Comparison of ENCODE assay signal across 11 cellular contexts in the genomic region with DNA sequence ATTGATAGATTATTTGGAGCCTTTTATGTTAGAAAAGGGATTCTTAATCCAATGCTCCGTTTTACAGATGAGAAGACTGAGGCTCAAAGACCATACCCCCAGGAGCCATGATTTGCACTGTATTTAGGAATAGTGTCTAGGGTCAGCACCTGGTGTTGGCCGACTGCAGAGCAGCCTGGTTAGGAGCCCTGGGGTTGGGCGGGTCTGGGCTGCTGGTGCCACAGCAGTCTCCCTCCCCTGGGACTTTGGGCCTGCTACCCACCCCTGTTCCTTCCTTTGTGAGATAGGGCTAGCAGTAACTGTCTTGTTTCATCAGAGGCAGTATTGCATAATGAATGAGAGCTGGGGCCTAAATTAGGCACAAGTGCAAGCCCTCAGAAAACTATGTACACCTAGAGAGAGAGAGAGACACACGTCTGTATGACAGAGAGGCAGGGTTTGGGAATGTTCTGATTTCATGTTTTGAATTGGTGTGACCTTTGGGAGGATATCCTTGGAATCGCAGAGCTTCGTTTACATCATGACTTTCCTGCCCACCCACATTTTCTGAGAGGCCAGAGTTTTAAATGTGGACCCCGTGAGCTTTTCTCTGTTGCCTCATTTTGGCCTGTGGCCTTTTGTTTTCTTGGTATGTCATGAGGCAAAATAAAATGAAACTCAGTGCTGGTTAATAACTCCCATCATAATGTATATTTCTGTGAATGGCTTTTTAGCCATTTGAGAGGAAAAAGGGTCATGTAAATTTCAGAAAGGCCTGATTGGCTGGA.
A peak's percentile ranks its signal among the peaks of the same experiment; 100 is the strongest.
DNase-seq lines count a peak whose midpoint lies in the region; ATAC-seq, FAIRE-seq and TF ChIP-seq lines count a peak whose summit lies in the region.
"Had no signal": no experiment of that assay in that cellular context is flagged by ENCODE, and none has a peak within 500 bp of the region (broad histone marks: within the 10 kb centered on the region; RNA-seq: fewer than 3 reads in every experiment).

No MANE protein-coding gene starts in this region.

- no peaks in the 10 kb centered on the region for H3K9me3 Mint-ChIP-seq in MCF 10A (ENCODE audit: unreplicated experiment)
- H3K9me3 Mint-ChIP-seq in stimulated activated naive B cell treated with anti-CD40 and anti-IgM and Interleukin-4, amounts not matched to agents 10 μg/mL and 1 μg/mL and 100 μg/mL, for 72 hours: no peaks in the 10 kb centered on the region

- ATAC-seq in HepG2 (peak; percentile 86), HG02938 (IDR thresholded peaks at IDR 0.05; ENCODE audit: unreplicated experiment) (no peak)
- no peak for ATAC-seq in stimulated activated naive B cell treated with anti-CD40 and anti-IgM and Interleukin-4, amounts not matched to agents 10 μg/mL and 1 μg/mL and 100 μg/mL, for 72 hours (replicated peaks)

- no peaks in the 10 kb centered on the region for H3K27me3 ChIP-seq in mammary epithelial cell (ENCODE audit: insufficient read depth, low read length)
- no peaks in the 10 kb centered on the region for H3K27me3 ChIP-seq in HepG2 (ENCODE audit: control insufficient read depth in 1 of 2, insufficient read depth in 2 of 2, low read length in 2 of 2)
- H3K27me3 ChIP-seq in effector memory CD4-positive, alpha-beta T cell (replicated peaks; ENCODE audit: control insufficient read depth, insufficient read depth, low read length, poor library complexity, severe bottlenecking): no peaks in the 10 kb centered on the region

- H3K4me2 ChIP-seq in mammary epithelial cell (ENCODE audit: insufficient read depth, low read depth, low read length) (no peak overlapping the region), HepG2 (ENCODE audit: low read depth, low read length) (peak overlapping the region; percentile 31)
- H3K4me2 ChIP-seq: SK-N-SH had no signal

- 99% methylated on average over 7 of the region's 7 CpGs for WGBS in mammary epithelial cell (ENCODE audit: low coverage, missing lambda C conversion rate)
- 4% methylated on average over 5 of the region's 7 CpGs for WGBS in HepG2 (ENCODE audit: low lambda C conversion rate)

- TF ChIP-seq POLR2A in HepG2 (IDR thresholded peaks at IDR 0.05; ENCODE audit: insufficient read depth in 1 of 2, low read depth in 2 of 2, low read length in 2 of 2): no peak

- no peak overlapping the region for H2AFZ ChIP-seq in mammary epithelial cell (ENCODE audit: low read depth, low read length)
- H2AFZ ChIP-seq in HepG2 (ENCODE audit: low read length): no peak overlapping the region

- DNase-seq in MCF 10A (ENCODE audit: unreplicated experiment) (peak; percentile 47), mammary epithelial cell (no peak), amniotic epithelial cell (ENCODE audit: low read depth) (peak; percentile 45), HepG2 (ENCODE audit: low spot score) (peak; percentile 91), NCI-H146 (lab: John Stamatoyannopoulos, UW) (no peak)
- no peak for DNase-seq in effector memory CD4-positive, alpha-beta T cell
- DNase-seq in stimulated activated naive B cell treated with anti-CD40 and anti-IgM and Interleukin-4, amounts not matched to agents 10 μg/mL and 1 μg/mL and 100 μg/mL, for 72 hours: no peak
- DNase-seq: activated T-cell treated with anti-CD3 and anti-CD28 coated beads, Interleukin-2, amount 50 U/mL, for 1 hour; KBM-7; SK-N-SH had no signal

- TF ChIP-seq CTCF in MCF 10A (IDR thresholded peaks at IDR 0.05; ENCODE audit: unreplicated experiment): no peak
- no peak for TF ChIP-seq CTCF in mammary epithelial cell (conservative IDR thresholded peaks at IDR 0.05 in 1 of 2, IDR thresholded peaks at IDR 0.05 in 1 of 2; ENCODE audit: extremely low read depth in 1 of 2, insufficient read depth in 1 of 2, low read depth in 1 of 2, low read length in 2 of 2)
- TF ChIP-seq CTCF in HepG2 (CRISPR knock-in tag; IDR thresholded peaks at IDR 0.05): peak; percentile 70

- CTCF ChIA-PET in MCF 10A (lab: Yijun Ruan, JAX): interaction anchor here (0.7 to 1.8 kb wide), 6 partner anchors 9 to 688 kb away, joined by 3 to 12 read pairs (median 4); no protein-coding TSS in a partner anchor
- CTCF ChIA-PET in mammary epithelial cell (lab: Charles Lee; ENCODE audit: low non-redundant PET): no interaction called here
- CTCF ChIA-PET in HepG2 (lab: Yijun Ruan, JAX; ENCODE audit: low intra/inter-chr PET ratio, low total read pairs): no interaction called here

- in situ Hi-C loops in mammary epithelial cell (cut with MboI; ENCODE audit: low sequenced_read_pairs in 2 of 2) (no loop called here), HepG2 (cut with HindIII; ENCODE audit: extremely low pct_ligation_motif_present, low pct_unique_long_range_greater_than_20kb) (loop anchor here (25.0 kb wide), 1 partner anchor 240 kb away; no protein-coding TSS in a partner anchor)

- no peaks in the 10 kb centered on the region for H3K36me3 Mint-ChIP-seq in MCF 10A (ENCODE audit: insufficient read depth, unreplicated experiment)
- peaks cover 52 to 65% of the 10 kb centered on the region in 2 donors for H3K36me3 Mint-ChIP-seq in stimulated activated naive B cell treated with anti-CD40 and anti-IgM and Interleukin-4, amounts not matched to agents 10 μg/mL and 1 μg/mL and 100 μg/mL, for 72 hours

- no TSS peak for BruUV-seq in MCF 10A (replicated peaks; lab: Mats Ljungman, UMichigan)
- no TSS peak for BruUV-seq in mammary epithelial cell (replicated peaks; lab: Mats Ljungman, UMichigan)
- no TSS peak for BruUV-seq in HepG2 (replicated peaks; lab: Mats Ljungman, UMichigan)

- H3K4me3 ChIP-seq in mammary epithelial cell (replicated peaks in 1 of 3; ENCODE audit: insufficient read depth in 1 of 3, low read depth in 2 of 3, low read length in 3 of 3) (no peak overlapping the region), HepG2 (replicated peaks in 1 of 3; ENCODE audit: insufficient read depth in 1 of 3, low read depth in 2 of 3, low read length in 3 of 3) (no peak overlapping the region)
- H3K4me3 ChIP-seq in effector memory CD4-positive, alpha-beta T cell (ENCODE audit: insufficient read depth, low read depth, low read length, poor library complexity, severe bottlenecking): no peak overlapping the region

- no peak overlapping the region for H3K9ac ChIP-seq in mammary epithelial cell (ENCODE audit: insufficient read depth, low read length)
- peak overlapping the region; percentile 49 for H3K9ac ChIP-seq in HepG2 (ENCODE audit: insufficient read depth, low read depth, low read length)
- H3K9ac ChIP-seq: SK-N-SH had no signal

- no peak overlapping the region for H3K27ac ChIP-seq in mammary epithelial cell (ENCODE audit: insufficient read depth, low read depth, low read length)
- peak overlapping the region; percentile 97 for H3K27ac ChIP-seq in HepG2 (ENCODE audit: extremely low read length, insufficient read depth, low read length)
- no peak overlapping the region for H3K27ac ChIP-seq in effector memory CD4-positive, alpha-beta T cell (ENCODE audit: insufficient read depth, low read length, poor library complexity, severe bottlenecking)

- FAIRE-seq in HepG2 (lab: Jason Lieb, UNC): peak; percentile 97

- H3K4me1 ChIP-seq in mammary epithelial cell (ENCODE audit: insufficient read depth, low read length): peaks cover 6% of the 10 kb centered on the region
- H3K4me1 ChIP-seq in HepG2 (ENCODE audit: insufficient read depth, low read length): peaks cover 82% of the 10 kb centered on the region
- no peaks in the 10 kb centered on the region for H3K4me1 ChIP-seq in effector memory CD4-positive, alpha-beta T cell (ENCODE audit: control insufficient read depth, insufficient read depth, low read length, poor library complexity, severe bottlenecking)

- H3K27ac Mint-ChIP-seq in MCF 10A (ENCODE audit: low read depth, unreplicated experiment): peak overlapping the region; percentile 49
- no peak overlapping the region for H3K27ac Mint-ChIP-seq in stimulated activated naive B cell treated with anti-CD40 and anti-IgM and Interleukin-4, amounts not matched to agents 10 μg/mL and 1 μg/mL and 100 μg/mL, for 72 hours

- no peaks in the 10 kb centered on the region for H3K36me3 ChIP-seq in mammary epithelial cell (ENCODE audit: insufficient read depth, low read length)
- peaks cover 6% of the 10 kb centered on the region in 2 experiments; a peak in 2 of 5 replicates for H3K36me3 ChIP-seq in HepG2 (replicated peaks in 1 of 2; ENCODE audit: control insufficient read depth in 1 of 2, insufficient read depth in 2 of 2, low read length in 2 of 2)
- peaks cover 7% of the 10 kb centered on the region for H3K36me3 ChIP-seq in effector memory CD4-positive, alpha-beta T cell (ENCODE audit: control insufficient read depth, insufficient read depth, low read length)

- H3K79me2 ChIP-seq in mammary epithelial cell (ENCODE audit: insufficient read depth, low read length): no peaks in the 10 kb centered on the region
- H3K79me2 ChIP-seq in HepG2 (ENCODE audit: insufficient read depth, low read length): no peaks in the 10 kb centered on the region

- TF ChIP-seq EP300 in HepG2 (IDR thresholded peaks at IDR 0.05; ENCODE audit: low read depth in 2 of 2, low read length in 2 of 2): peak in 1 of 2 experiments; percentile 85; a peak in 2 of 4 replicates
- TF ChIP-seq EP300 in HepG2 (CRISPR knock-in tag; IDR thresholded peaks at IDR 0.05; ENCODE audit: borderline replicate concordance): peak; percentile 76

- dilution Hi-C loops in mammary epithelial cell (cut with HindIII; ENCODE audit: low sequenced_read_pairs): no loop called here

- TF ChIP-seq RAD21 in HepG2 (CRISPR knock-in tag; IDR thresholded peaks at IDR 0.05): no peak

- peaks cover 20% of the 10 kb centered on the region for H3K4me1 Mint-ChIP-seq in MCF 10A (ENCODE audit: insufficient read depth, unreplicated experiment)
- H3K4me1 Mint-ChIP-seq in stimulated activated naive B cell treated with anti-CD40 and anti-IgM and Interleukin-4, amounts not matched to agents 10 μg/mL and 1 μg/mL and 100 μg/mL, for 72 hours: peaks cover 43 to 73% of the 10 kb centered on the region in 2 donors

- H3K9me3 ChIP-seq in mammary epithelial cell (replicated peaks; ENCODE audit: insufficient read depth, low read length) (no peaks in the 10 kb centered on the region), HepG2 (ENCODE audit: low read length) (no peaks in the 10 kb centered on the region)
- no peaks in the 10 kb centered on the region for H3K9me3 ChIP-seq in effector memory CD4-positive, alpha-beta T cell (ENCODE audit: control insufficient read depth, low read length)
- H3K9me3 ChIP-seq: SK-N-SH had no signal

- intact Hi-C loops in MCF 10A (cut with micrococcal nuclease) (no loop called here), mammary epithelial cell (cut with micrococcal nuclease) (no loop called here), HepG2 (cut with micrococcal nuclease; ENCODE audit: unreplicated experiment) (loop anchor here (2.0 kb wide), 1 partner anchor 91 kb away; no protein-coding TSS in a partner anchor)

- POLR2A ChIA-PET in MCF 10A (lab: Yijun Ruan, JAX): interaction anchor here (0.7 to 1.2 kb wide), 3 partner anchors 88 to 603 kb away, joined by 3 to 4 read pairs (median 4); no protein-coding TSS in a partner anchor
- POLR2A ChIA-PET in HepG2 (lab: Yijun Ruan, JAX): interaction anchor here (0.9 to 1.2 kb wide), 6 partner anchors 9 to 108 kb away, joined by 3 to 19 read pairs (median 4); no protein-coding TSS in a partner anchor

- H4K20me1 ChIP-seq in mammary epithelial cell (ENCODE audit: insufficient read depth, low read length): no peaks in the 10 kb centered on the region
- H4K20me1 ChIP-seq in HepG2 (ENCODE audit: insufficient read depth, low read length): no peaks in the 10 kb centered on the region

- H3K4me3 Mint-ChIP-seq in MCF 10A (ENCODE audit: unreplicated experiment): no peak overlapping the region
- H3K4me3 Mint-ChIP-seq in stimulated activated naive B cell treated with anti-CD40 and anti-IgM and Interleukin-4, amounts not matched to agents 10 μg/mL and 1 μg/mL and 100 μg/mL, for 72 hours: no peak overlapping the region

- H3K27me3 Mint-ChIP-seq in MCF 10A (ENCODE audit: insufficient read depth, unreplicated experiment): no peaks in the 10 kb centered on the region
- H3K27me3 Mint-ChIP-seq in stimulated activated naive B cell treated with anti-CD40 and anti-IgM and Interleukin-4, amounts not matched to agents 10 μg/mL and 1 μg/mL and 100 μg/mL, for 72 hours: no peaks in the 10 kb centered on the region

Comparison
In these comparisons a context has a peak if more than half of its experiments do, and no peak if none do; other contexts are left out.
1. DNase-seq: peak in MCF 10A (single experiment), amniotic epithelial cell (single experiment) and HepG2 (single experiment); none in mammary epithelial cell (single experiment), effector memory CD4-positive, alpha-beta T cell (0 of 3), stimulated activated naive B cell treated with anti-CD40 and anti-IgM and Interleukin-4, amounts not matched to agents 10 μg/mL and 1 μg/mL and 100 μg/mL, for 72 hours (single experiment) and NCI-H146 (single experiment).